1 cellular context compared by ENCODE assay signal in genomic region chr5:160260881-160261815, GRCh38.
TF ChIP-seq lines count a peak whose summit lies in the region.

No MANE protein-coding gene starts in this region.

TF ChIP-seq in WTC11, 78 proteins besides CTCF, POLR2A, EP300 and RAD21 (continued from another document):
- TF ChIP-seq OVOL2 (CRISPR knock-in tag; IDR thresholded peaks at IDR 0.05; ENCODE audit: borderline replicate concordance) (no peak), ZNF416 (CRISPR knock-in tag; IDR thresholded peaks at IDR 0.05) (no peak), CREM (CRISPR knock-in tag; IDR thresholded peaks at IDR 0.05) (no peak), ZNF232 (CRISPR knock-in tag; IDR thresholded peaks at IDR 0.05) (no peak), MYBL2 (CRISPR knock-in tag; IDR thresholded peaks at IDR 0.05) (no peak), RORB (CRISPR knock-in tag; IDR thresholded peaks at IDR 0.05) (no peak), NFE2L1 (CRISPR knock-in tag; IDR thresholded peaks at IDR 0.05) (no peak), GTF2I (CRISPR knock-in tag; conservative IDR thresholded peaks at IDR 0.05) (no peak)
